Comparison of ENCODE assay signal across 1 cellular context in genomic region chr11:58576792-58577440, GRCh38.
TF ChIP-seq lines count a peak whose summit lies in the region.

No MANE protein-coding gene starts in this region.

TF ChIP-seq in K562, 482 proteins besides CTCF, POLR2A, EP300 and RAD21 (continued from another document):
- TF ChIP-seq CHD2 (IDR thresholded peaks at IDR 0.05; ENCODE audit: low read depth, low read length) (no peak), MEIS2 (IDR thresholded peaks at IDR 0.05; ENCODE audit: partially characterized antibody) (peak; percentile 34), ZNF75A (CRISPR knock-in tag; IDR thresholded peaks at IDR 0.05) (0 out of 2 replicates have a peak, but pooled peaks have one; percentile 25), PYGO2 (tag; IDR thresholded peaks at IDR 0.05) (no peak), PKNOX1 (IDR thresholded peaks at IDR 0.05) (peak; percentile 9; the same call in 1 of the 2 replicates), NFATC3 (IDR thresholded peaks at IDR 0.05) (no peak), SMC3 (conservative IDR thresholded peaks at IDR 0.05; ENCODE audit: insufficient read depth, low read depth, low read length) (0 out of 2 replicates have a peak, but pooled peaks have one; percentile 9), ARID2 (IDR thresholded peaks at IDR 0.05) (0 out of 2 replicates have a peak, but pooled peaks have one; percentile 16), PBX2 (CRISPR knock-in tag; IDR thresholded peaks at IDR 0.05; ENCODE audit: low read depth) (no peak), PBX2 (tag; conservative IDR thresholded peaks at IDR 0.05; ENCODE audit: low read depth) (peak; percentile 68), CUX1 (CRISPR knock-in tag; IDR thresholded peaks at IDR 0.05) (peak; percentile 75; the same call in 1 of the 2 replicates), HDGF (IDR thresholded peaks at IDR 0.05) (no peak), ZNF384 (IDR thresholded peaks at IDR 0.05; ENCODE audit: low read depth, low read length) (peak; percentile 73), BRD9 (IDR thresholded peaks at IDR 0.05; ENCODE audit: low read depth, partially characterized antibody) (peak; percentile 23), GATAD2B (IDR thresholded peaks at IDR 0.05; ENCODE audit: borderline replicate concordance) (0 out of 2 replicates have a peak, but pooled peaks have one; percentile 16)
